7 cellular contexts compared by ENCODE assay signal in the genomic region with DNA sequence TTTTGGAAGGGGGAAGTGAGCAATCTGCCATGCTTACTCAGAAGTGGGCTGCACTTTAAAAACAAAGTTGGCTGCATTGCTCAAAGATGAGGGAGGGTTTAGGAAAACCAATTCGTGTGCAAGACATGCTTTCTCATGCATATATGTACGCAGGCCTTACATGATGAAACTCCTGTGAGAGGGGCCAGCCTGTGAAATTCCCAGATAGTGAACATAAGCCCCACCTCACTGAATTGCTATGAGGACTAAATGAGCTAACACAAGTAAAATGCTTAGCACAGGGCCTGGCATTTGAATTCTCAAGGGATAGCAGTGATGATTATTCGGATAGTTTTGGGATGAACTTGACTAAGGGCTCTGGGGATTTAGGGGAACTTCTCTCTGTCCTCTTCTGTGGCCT. TPM values are rescaled to one million over a fixed set of nuclear protein-coding genes. Genes with fewer than 3 reads are reported as not detected.
"Had no signal": no experiment of that assay in that cellular context is flagged by ENCODE, and none has a peak within 500 bp of the region (broad histone marks: within the 10 kb centered on the region; RNA-seq: fewer than 3 reads in every experiment).

No MANE protein-coding gene starts in this region.

RNA-seq across cellular contexts. Expression of a gene that starts 17.1 kb away (rescaled TPM):
- total RNA-seq: activated CD8-positive, alpha-beta T cell treated with anti-CD3 and anti-CD28 coated beads, Interleukin-2, amount 10 ng/mL, durations not matched to agents 7 days and 5 days; activated naive CD8-positive, alpha-beta T cell treated with anti-CD3 and anti-CD28 coated beads, Interleukin-2, amount 10 ng/mL, durations not matched to agents 7 days and 5 days; aorta; LHCN-M2; M059J; SK-MEL-5 had no signal
- polyA plus RNA-seq: aorta had no signal

RNA-seq across cellular contexts. Expression of a gene that starts 40.1 kb away (rescaled TPM):
- total RNA-seq: activated CD8-positive, alpha-beta T cell treated with anti-CD3 and anti-CD28 coated beads, Interleukin-2, amount 10 ng/mL, durations not matched to agents 7 days and 5 days; activated naive CD8-positive, alpha-beta T cell treated with anti-CD3 and anti-CD28 coated beads, Interleukin-2, amount 10 ng/mL, durations not matched to agents 7 days and 5 days; LHCN-M2; M059J; PC-9 had no signal
- polyA plus RNA-seq: aorta had no signal
